ENCODE assay signal across 16 cellular contexts in genomic region chrX:136199365-136199764, GRCh38. TPM values are rescaled to one million over a fixed set of nuclear protein-coding genes. Genes with fewer than 3 reads are reported as not detected.
DNase-seq lines count a peak whose midpoint lies in the region; ATAC-seq, FAIRE-seq and TF ChIP-seq lines count a peak whose summit lies in the region.
"Had no signal": no experiment of that assay in that cellular context is flagged by ENCODE, and none has a peak within 500 bp of the region (broad histone marks: within the 10 kb centered on the region; RNA-seq: fewer than 3 reads in every experiment).

No MANE protein-coding gene starts in this region.

- H3K27ac Mint-ChIP-seq in HFFc6 (peak overlapping the region; percentile 82), astrocyte (ENCODE audit: unreplicated experiment) (no peak overlapping the region)
- H3K27ac Mint-ChIP-seq: activated naive CD8-positive, alpha-beta T cell treated with anti-CD3 and anti-CD28 coated beads, Interleukin-2, amount 50 U/mL, for 24 hours; CD4-positive, CD25-positive, alpha-beta regulatory T cell had no signal

- H3K4me1 ChIP-seq in astrocyte (ENCODE audit: insufficient read depth, low read length) (peaks cover 11% of the 10 kb centered on the region), thyroid gland (peaks cover 50 to 76% of the 10 kb centered on the region in 2 donors), colonic mucosa (no peaks in the 10 kb centered on the region)

- peak; percentile 97 for FAIRE-seq in astrocyte (lab: Jason Lieb, UNC)
- FAIRE-seq: HepG2 had no signal

- no peak overlapping the region for H2AFZ ChIP-seq in astrocyte (ENCODE audit: low read depth, low read length)
- H2AFZ ChIP-seq: parathyroid adenoma had no signal

- TF ChIP-seq POLR2A in thyroid gland (IDR thresholded peaks at IDR 0.05), result no peak

- H3K36me3 Mint-ChIP-seq in HFFc6 (ENCODE audit: low read depth), result peaks cover 27% of the 10 kb centered on the region
- H3K36me3 Mint-ChIP-seq in astrocyte (ENCODE audit: low read depth, unreplicated experiment), result no peaks in the 10 kb centered on the region
- H3K36me3 Mint-ChIP-seq: CD4-positive, CD25-positive, alpha-beta regulatory T cell had no signal

- H3K79me2 ChIP-seq in astrocyte (ENCODE audit: insufficient read depth, low read length), result peaks cover 17% of the 10 kb centered on the region

- H3K27me3 ChIP-seq in astrocyte (ENCODE audit: insufficient read depth, low read length), result no peaks in the 10 kb centered on the region
- no peaks in the 10 kb centered on the region for H3K27me3 ChIP-seq in thyroid gland
- H3K27me3 ChIP-seq in colonic mucosa, result no peaks in the 10 kb centered on the region

- H3K4me3 Mint-ChIP-seq in HFFc6, result peak overlapping the region; percentile 94
- no peak overlapping the region for H3K4me3 Mint-ChIP-seq in astrocyte (ENCODE audit: unreplicated experiment)
- H3K4me3 Mint-ChIP-seq: activated naive CD8-positive, alpha-beta T cell treated with anti-CD3 and anti-CD28 coated beads, Interleukin-2, amount 50 U/mL, for 24 hours; CD4-positive, CD25-positive, alpha-beta regulatory T cell had no signal

- H3K27ac ChIP-seq in astrocyte (ENCODE audit: low read depth, low read length), result no peak overlapping the region
- H3K27ac ChIP-seq in thyroid gland, result peak overlapping the region; percentile 70 to 90 (median 82)
- no peak overlapping the region for H3K27ac ChIP-seq in colonic mucosa
- H3K27ac ChIP-seq: parathyroid adenoma had no signal

- H3K4me2 ChIP-seq in astrocyte (ENCODE audit: low read length), result no peak overlapping the region

- intact Hi-C loops in thyroid gland (cut with DNase I) (no loop called here), colonic mucosa (cut with DNase I) (no loop called here)

- no peak overlapping the region for H3K9ac ChIP-seq in astrocyte (ENCODE audit: low read length)
- no peak overlapping the region for H3K9ac ChIP-seq in colonic mucosa (ENCODE audit: low read depth in 2 of 2, low read length in 2 of 2)
- H3K9ac ChIP-seq: parathyroid adenoma had no signal

- H3K36me3 ChIP-seq in astrocyte (ENCODE audit: insufficient read depth, low read length) (no peaks in the 10 kb centered on the region), thyroid gland (no peaks in the 10 kb centered on the region), colonic mucosa (no peaks in the 10 kb centered on the region)

- no peak overlapping the region for H3K4me3 ChIP-seq in astrocyte (ENCODE audit: insufficient read depth, low read depth, low read length)
- H3K4me3 ChIP-seq in thyroid gland (replicated peaks in 1 of 3), result no peak overlapping the region
- no peak overlapping the region for H3K4me3 ChIP-seq in colonic mucosa
- H3K4me3 ChIP-seq: mucosa of descending colon had no signal

- H3K27me3 Mint-ChIP-seq in HFFc6 (ENCODE audit: insufficient read depth) (no peaks in the 10 kb centered on the region; the same call in 1 of the 2 replicates), astrocyte (ENCODE audit: low read depth, unreplicated experiment) (no peaks in the 10 kb centered on the region)
- H3K27me3 Mint-ChIP-seq: activated naive CD8-positive, alpha-beta T cell treated with anti-CD3 and anti-CD28 coated beads, Interleukin-2, amount 50 U/mL, for 24 hours; CD4-positive, CD25-positive, alpha-beta regulatory T cell had no signal

- no peak for TF ChIP-seq CTCF in HFFc6 (IDR thresholded peaks at IDR 0.05)
- TF ChIP-seq CTCF in astrocyte (IDR thresholded peaks at IDR 0.05; ENCODE audit: insufficient read depth, low read depth, low read length), result no peak
- no peak for TF ChIP-seq CTCF in thyroid gland (IDR thresholded peaks at IDR 0.05)
- no peak for TF ChIP-seq CTCF in colonic mucosa (IDR thresholded peaks at IDR 0.05)

- H3K9me3 ChIP-seq in astrocyte (ENCODE audit: insufficient read depth, low read depth, low read length) (no peaks in the 10 kb centered on the region), thyroid gland (no peaks in the 10 kb centered on the region), colonic mucosa (no peaks in the 10 kb centered on the region)
- H3K9me3 ChIP-seq: mucosa of descending colon had no signal

- no peaks in the 10 kb centered on the region for H3K9me3 Mint-ChIP-seq in HFFc6
- no peaks in the 10 kb centered on the region for H3K9me3 Mint-ChIP-seq in astrocyte (ENCODE audit: unreplicated experiment)
- H3K9me3 Mint-ChIP-seq: activated naive CD8-positive, alpha-beta T cell treated with anti-CD3 and anti-CD28 coated beads, Interleukin-2, amount 50 U/mL, for 24 hours; CD4-positive, CD25-positive, alpha-beta regulatory T cell had no signal

- no peak for ATAC-seq in GM18867 (IDR thresholded peaks at IDR 0.05; ENCODE audit: unreplicated experiment)
- ATAC-seq: activated naive CD8-positive, alpha-beta T cell treated with anti-CD3 and anti-CD28 coated beads, Interleukin-2, amount 50 U/mL, for 24 hours; HepG2; mucosa of descending colon had no signal

- H3K4me1 Mint-ChIP-seq in HFFc6 (ENCODE audit: low read depth), result peaks cover 75% of the 10 kb centered on the region
- H3K4me1 Mint-ChIP-seq in astrocyte (ENCODE audit: low read depth, unreplicated experiment), result peaks cover 6% of the 10 kb centered on the region

- DNase-seq in HFFc6 (no peak), astrocyte (ENCODE audit: low read depth) (peak; percentile 56), iris pigment epithelial cell (ENCODE audit: low read depth) (peak; percentile 69), thyroid gland (no peak), colonic mucosa (no peak), NOMO-1 treated with dmso at 0.1 percent for 144 hours (lab: John Stamatoyannopoulos, UW; ENCODE audit: unreplicated experiment) (no peak)
- DNase-seq: activated CD4-positive, CD25-positive, alpha-beta regulatory T cell treated with anti-CD3 and anti-CD28 coated beads, Interleukin-2, amount 50 U/mL, for 72 hours; activated naive CD8-positive, alpha-beta T cell treated with anti-CD3 and anti-CD28 coated beads, Interleukin-2, amount 50 U/mL, for 24 hours; activated T-cell treated with anti-CD3 and anti-CD28 coated beads for 4 hours; CD4-positive, CD25-positive, alpha-beta regulatory T cell; mucosa of descending colon; NCI-H1092 treated with DMSO at 0.1 percent for 48 hours; NCI-H2227 treated with DMSO at 0.1 percent for 48 hours had no signal

- 74 to 77% methylated on average over 4 of the region's 4 CpGs for WGBS in thyroid gland, 2 donors

- no peaks in the 10 kb centered on the region for H4K20me1 ChIP-seq in astrocyte (ENCODE audit: insufficient read depth, low read length)

RNA-seq across cellular contexts. Expression of gene MAP7D3, which starts 51.8 kb away (rescaled TPM):
- 10 to 100 TPM; 26.9 to 30.5 (median 28.7) TPM for total RNA-seq in HFFc6 (2021; fragmentation: NEBNext Ultra II Directional; extraction: Animal tissue kit (Norgen Biotek cat#: 25700))
- total RNA-seq in astrocyte, result 15.0 and 19.4 TPM in 2 replicates
- 10 to 100 TPM; 13.8 to 22.2 (median 14.6) TPM for total RNA-seq in thyroid gland
- 1 to 10 TPM; 2.8 to 2.9 TPM for total RNA-seq in colonic mucosa
- total RNA-seq: HepG2 had no signal

RNA-seq across cellular contexts. Expression of gene FHL1, which starts 52.0 kb away (rescaled TPM):
- total RNA-seq in HFFc6 (2021; fragmentation: NEBNext Ultra II Directional; extraction: Animal tissue kit (Norgen Biotek cat#: 25700)), result 100 to 1,000 TPM; 409 to 808 (median 455) TPM
- total RNA-seq in astrocyte (100 and 115 TPM in 2 replicates), thyroid gland (100 to 1,000 TPM; 223 to 313 (median 230) TPM), colonic mucosa (100 to 1,000 TPM in 1 of 2 donors, 10 to 100 TPM in 1; 20.0 to 176 TPM)
- total RNA-seq: HepG2 had no signal

Comparison
In these comparisons a context has a peak if more than half of its experiments do, and no peak if none do; other contexts are left out.
1. DNase-seq: peak in astrocyte (single experiment) and iris pigment epithelial cell (single experiment); none in HFFc6 (single experiment), thyroid gland (0 of 2), colonic mucosa (single experiment) and NOMO-1 treated with dmso at 0.1 percent for 144 hours (single experiment).
2. H3K27ac ChIP-seq: peak in thyroid gland (3 of 3); none in astrocyte (single experiment) and colonic mucosa (single experiment).